In the genomic region with DNA sequence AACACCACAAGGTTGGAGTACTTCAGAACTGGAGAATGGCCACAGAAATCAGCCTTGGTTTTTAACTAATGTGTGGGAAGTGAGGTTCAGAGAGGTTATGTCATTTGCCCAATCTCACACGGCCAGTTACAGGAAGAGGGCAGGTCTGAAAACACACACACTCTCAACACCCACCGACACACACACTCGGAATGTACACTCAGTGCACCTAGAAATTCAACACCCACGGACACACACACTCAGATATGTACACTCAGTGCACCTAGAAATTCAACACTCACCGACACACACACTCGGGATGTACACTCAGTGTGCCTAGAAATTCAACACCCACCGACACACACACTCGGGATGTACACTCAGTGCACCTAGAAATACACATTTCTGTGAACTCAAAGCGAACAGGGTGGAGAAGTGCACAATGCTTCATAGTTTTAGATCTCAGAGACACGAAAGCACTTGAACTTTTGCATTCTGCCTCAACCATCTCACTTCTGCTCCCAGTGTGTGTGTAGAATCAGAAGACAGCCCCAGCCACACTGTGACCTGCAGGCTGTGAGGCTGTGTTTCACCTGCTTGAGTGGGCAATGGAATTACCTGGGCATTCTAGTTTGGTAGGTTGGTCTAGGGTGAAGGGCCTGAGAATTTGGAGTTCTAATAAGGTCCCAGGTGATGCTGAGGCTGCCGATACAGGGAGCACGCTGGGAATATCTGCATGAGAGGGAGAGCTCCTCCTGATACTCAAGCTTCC, we compare ENCODE assay signal across 22 cellular contexts.
A peak's percentile ranks its signal among the peaks of the same experiment; 100 is the strongest.
DNase-seq lines count a peak whose midpoint lies in the region; ATAC-seq, FAIRE-seq and TF ChIP-seq lines count a peak whose summit lies in the region.
"Had no signal": no experiment of that assay in that cellular context is flagged by ENCODE, and none has a peak within 500 bp of the region (broad histone marks: within the 10 kb centered on the region; RNA-seq: fewer than 3 reads in every experiment).

No MANE protein-coding gene starts in this region.

- TF ChIP-seq CTCF in HFFc6 (IDR thresholded peaks at IDR 0.05) (no peak), brain microvascular endothelial cell (IDR thresholded peaks at IDR 0.05; ENCODE audit: low read depth, low read length, missing control alignments) (no peak)

- DNase-seq in CD4-positive, alpha-beta memory T cell, result no peak
- DNase-seq in HFFc6, result no peak
- DNase-seq in brain microvascular endothelial cell, result no peak
- no peak for DNase-seq in skeletal muscle cell (ENCODE audit: low read depth)
- DNase-seq in RPMI8226, result no peak
- no peak for DNase-seq in H54 (ENCODE audit: insufficient read length, low spot score)
- DNase-seq: activated CD4-positive, alpha-beta T cell treated with anti-CD3 and anti-CD28 coated beads for 48 hours; caudate nucleus; DMS153; effector CD4-positive, alpha-beta T cell; heart right ventricle; islet precursor cell; naive thymus-derived CD8-positive, alpha-beta T cell; NCI-H1694; posterior cingulate gyrus; stimulated activated CD4-positive, alpha-beta T cell treated with anti-CD3 and anti-CD28 coated beads, Interleukin-2, amount 100 ng/mL, for 48 hours had no signal

- H3K27me3 ChIP-seq in CD4-positive, alpha-beta memory T cell (ENCODE audit: insufficient read depth, low read length), result no peaks in the 10 kb centered on the region
- H3K27me3 ChIP-seq in brain microvascular endothelial cell (replicated peaks), result no peaks in the 10 kb centered on the region
- H3K27me3 ChIP-seq: suprapubic skin had no signal

- H3K9me3 Mint-ChIP-seq in CD4-positive, alpha-beta memory T cell, result peaks cover 0 to 5% (median 0%) of the 10 kb centered on the region in 8 donors
- no peaks in the 10 kb centered on the region for H3K9me3 Mint-ChIP-seq in HFFc6
- H3K9me3 Mint-ChIP-seq: memory B cell; naive thymus-derived CD8-positive, alpha-beta T cell had no signal

- no peak for FAIRE-seq in H54 (lab: Jason Lieb, UNC)
- FAIRE-seq: TTC549 had no signal

- peak overlapping the region in 4 of 7 donors; percentile 12 to 74 (median 51) for H3K27ac Mint-ChIP-seq in CD4-positive, alpha-beta memory T cell
- peak overlapping the region; percentile 71 for H3K27ac Mint-ChIP-seq in HFFc6
- H3K27ac Mint-ChIP-seq: B cell, memory B cell had no signal

- in situ Hi-C loops in brain microvascular endothelial cell (cut with HindIII; ENCODE audit: low pct_ligation_motif_present, low sequenced_read_pairs), result no loop called here

- no peak overlapping the region for H3K27ac ChIP-seq in CD4-positive, alpha-beta memory T cell (ENCODE audit: low read depth, low read length)
- H3K27ac ChIP-seq in brain microvascular endothelial cell, result no peak overlapping the region
- H3K27ac ChIP-seq: heart right ventricle, suprapubic skin had no signal

- H3K4me3 ChIP-seq in CD4-positive, alpha-beta memory T cell (ENCODE audit: low read length in 2 of 2), result no peak overlapping the region
- H3K4me3 ChIP-seq in brain microvascular endothelial cell (ENCODE audit: low read depth, low read length) (peak overlapping the region; percentile 17), skeletal muscle cell (ENCODE audit: low read depth, low read length) (peak overlapping the region; percentile 4)
- H3K4me3 ChIP-seq: heart right ventricle, suprapubic skin had no signal

- peaks cover 37% of the 10 kb centered on the region for H3K36me3 ChIP-seq in CD4-positive, alpha-beta memory T cell (ENCODE audit: insufficient read depth, low read length)
- H3K36me3 ChIP-seq in brain microvascular endothelial cell (replicated peaks), result peaks cover 67% of the 10 kb centered on the region

- intact Hi-C loops in CD4-positive, alpha-beta memory T cell (cut with micrococcal nuclease), result no loop called here

- H3K4me1 Mint-ChIP-seq in CD4-positive, alpha-beta memory T cell, result peaks cover 48 to 74% (median 60%) of the 10 kb centered on the region in 4 donors
- peaks cover 84% of the 10 kb centered on the region for H3K4me1 Mint-ChIP-seq in HFFc6 (ENCODE audit: low read depth)

- no peak for ATAC-seq in HG03354 (IDR thresholded peaks at IDR 0.05; ENCODE audit: poor library complexity, severe bottlenecking, unreplicated experiment)
- ATAC-seq: heart right ventricle; naive thymus-derived CD8-positive, alpha-beta T cell; Panc1 had no signal

- H3K4me3 Mint-ChIP-seq in CD4-positive, alpha-beta memory T cell, result peak overlapping the region in 2 of 8 donors; percentile 13 to 44
- no peak overlapping the region; the same call in 1 of the 2 replicates for H3K4me3 Mint-ChIP-seq in HFFc6
- H3K4me3 Mint-ChIP-seq: B cell; memory B cell; naive thymus-derived CD8-positive, alpha-beta T cell had no signal

- no peaks in the 10 kb centered on the region for H3K9me3 ChIP-seq in CD4-positive, alpha-beta memory T cell (ENCODE audit: control insufficient read depth in 1 of 2, low read length in 2 of 2)
- H3K9me3 ChIP-seq: heart right ventricle, suprapubic skin had no signal

- H3K36me3 Mint-ChIP-seq in CD4-positive, alpha-beta memory T cell, result peaks cover 44 to 81% of the 10 kb centered on the region in 2 donors
- peaks cover 54% of the 10 kb centered on the region for H3K36me3 Mint-ChIP-seq in HFFc6 (ENCODE audit: low read depth)

- H3K27me3 Mint-ChIP-seq in CD4-positive, alpha-beta memory T cell, result no peaks in the 10 kb centered on the region
- H3K27me3 Mint-ChIP-seq in HFFc6 (ENCODE audit: insufficient read depth), result peaks cover 8% of the 10 kb centered on the region
- H3K27me3 Mint-ChIP-seq: B cell; memory B cell; naive thymus-derived CD8-positive, alpha-beta T cell had no signal

- H3K4me1 ChIP-seq in CD4-positive, alpha-beta memory T cell (ENCODE audit: insufficient read depth, low read length), result peaks cover 40% of the 10 kb centered on the region

- POLR2A ChIA-PET in CD4-positive, alpha-beta memory T cell (lab: Charles Lee; ENCODE audit: partially characterized antibody), result no interaction called here

- CTCF ChIA-PET in CD4-positive, alpha-beta memory T cell (lab: Charles Lee; ENCODE audit: partially characterized antibody), result interaction anchor here (1.6 kb wide), 1 partner anchor 561 kb away, joined by 3 read pairs; no protein-coding TSS in a partner anchor

- TF ChIP-seq POLR2A in H54 (IDR thresholded peaks at IDR 0.05; ENCODE audit: low read depth, low read length), result no peak

Comparison
In these comparisons a context has a peak if more than half of its experiments do, and no peak if none do; other contexts are left out.
1. H3K4me3 ChIP-seq: peak in brain microvascular endothelial cell (single experiment) and skeletal muscle cell (single experiment); none in CD4-positive, alpha-beta memory T cell (0 of 2).